ENCODE assay signal across 20 cellular contexts in genomic region chr9:130931508-130932150, GRCh38. TPM values are rescaled to one million over a fixed set of nuclear protein-coding genes. Genes with fewer than 3 reads are reported as not detected.
DNase-seq lines count a peak whose midpoint lies in the region; ATAC-seq and TF ChIP-seq lines count a peak whose summit lies in the region.
"Had no signal": no experiment of that assay in that cellular context is flagged by ENCODE, and none has a peak within 500 bp of the region (broad histone marks: within the 10 kb centered on the region; RNA-seq: fewer than 3 reads in every experiment).

No MANE protein-coding gene starts in this region.

- POLR2A ChIA-PET in OCI-LY7 (lab: Charles Lee): no interaction called here

- H3K36me3 ChIP-seq in OCI-LY7 (ENCODE audit: insufficient read depth, low read length) (no peaks in the 10 kb centered on the region), stomach (no peaks in the 10 kb centered on the region)
- H3K36me3 ChIP-seq: gastrocnemius medialis had no signal

- H3K27me3 ChIP-seq in stomach (peaks cover 0 to 67% (median 45%) of the 10 kb centered on the region in 3 donors), H9 (ENCODE audit: insufficient read depth, low read length) (no peaks in the 10 kb centered on the region)

- peak; percentile 44 for ATAC-seq in GM21825 (IDR thresholded peaks at IDR 0.05; ENCODE audit: unreplicated experiment)
- ATAC-seq: activated T-helper 17 cell treated with anti-CD3 and anti-CD28 coated beads, Interleukin-2, amount 50 U/mL, for 72 hours; gastrocnemius medialis; left cardiac atrium; PC-3 had no signal

- H3K4me2 ChIP-seq in OCI-LY7 (ENCODE audit: low read length) (no peak overlapping the region), H9 (ENCODE audit: insufficient read depth, insufficient read length, low read length) (no peak overlapping the region)

- no peaks in the 10 kb centered on the region for H3K79me1 ChIP-seq in H9 (ENCODE audit: insufficient read depth, low read depth, low read length, poor library complexity, severe bottlenecking)

- intact Hi-C loops in OCI-LY7 (cut with micrococcal nuclease; ENCODE audit: unreplicated experiment) (no loop called here), stomach (cut with DNase I; ENCODE audit: low total_unique reads) (no loop called here)

- H3K79me2 ChIP-seq in OCI-LY7 (ENCODE audit: insufficient read depth, low read depth, low read length) (no peaks in the 10 kb centered on the region), H9 (ENCODE audit: insufficient read depth, low read length) (no peaks in the 10 kb centered on the region)

- H3T11ph ChIP-seq in H9 (ENCODE audit: low read length): no peak overlapping the region

- H2BK5ac ChIP-seq in H9 (ENCODE audit: insufficient read length, low read length): no peak overlapping the region

- H4K8ac ChIP-seq in H9 (replicated peaks; ENCODE audit: insufficient read length, low read depth, low read length): no peak overlapping the region

- H2BK20ac ChIP-seq in H9 (ENCODE audit: low read depth, low read length, poor library complexity, severe bottlenecking): no peak overlapping the region

- H2BK120ac ChIP-seq in H9 (ENCODE audit: low read depth, low read length, poor library complexity, severe bottlenecking): no peak overlapping the region

- H3K23me2 ChIP-seq in H9 (ENCODE audit: insufficient read length, low read depth, low read length, poor library complexity, severe bottlenecking): no peaks in the 10 kb centered on the region

- no peaks in the 10 kb centered on the region for H3K9me3 Mint-ChIP-seq in mesothelial cell of epicardium
- no peaks in the 10 kb centered on the region; a peak in 1 of 5 replicates for H3K9me3 Mint-ChIP-seq in H9
- H3K9me3 Mint-ChIP-seq: activated CD4-positive, alpha-beta T cell treated with anti-CD3 and anti-CD28 coated beads, Interleukin-2, amount 10 ng/mL, durations not matched to agents 24 days and 14 days; activated T-helper 17 cell treated with anti-CD3 and anti-CD28 coated beads, Interleukin-2, amount 50 U/mL, for 72 hours; T-helper 1 cell treated with Interleukin-12 subunit alpha and Interleukin-12 subunit beta and Interleukin-4 antibody, amounts not matched to agents 30 μg/mL and 1 μg/mL, for 36 hours had no signal

- no peak overlapping the region for H3K18ac ChIP-seq in H9 (ENCODE audit: insufficient read length, low read depth, low read length)

- H3K4me3 ChIP-seq in OCI-LY7 (ENCODE audit: low read depth, low read length, poor library complexity, severe bottlenecking): no peak overlapping the region
- H3K4me3 ChIP-seq in stomach: no peak overlapping the region
- H3K4me3 ChIP-seq: gastrocnemius medialis had no signal

- H4K91ac ChIP-seq in H9 (ENCODE audit: insufficient read length, low read depth, low read length): no peak overlapping the region

- no peak overlapping the region for H3K4ac ChIP-seq in H9 (ENCODE audit: low read depth, low read length)

- TF ChIP-seq CTCF in OCI-LY7 (conservative IDR thresholded peaks at IDR 0.05; ENCODE audit: low read length) (no peak), mesothelial cell of epicardium (IDR thresholded peaks at IDR 0.05; ENCODE audit: unreplicated experiment) (no peak), stomach (IDR thresholded peaks at IDR 0.05) (no peak), H9 (conservative IDR thresholded peaks at IDR 0.05) (no peak)

- H3K4me1 ChIP-seq in OCI-LY7 (ENCODE audit: insufficient read depth, low read length, poor library complexity, severe bottlenecking) (peaks cover 4% of the 10 kb centered on the region), stomach (peaks cover 10 to 33% (median 23%) of the 10 kb centered on the region in 4 donors), H9 (ENCODE audit: insufficient read depth, low read length) (no peaks in the 10 kb centered on the region)
- H3K4me1 ChIP-seq: gastrocnemius medialis had no signal

- H3K36me3 Mint-ChIP-seq in mesothelial cell of epicardium (no peaks in the 10 kb centered on the region), H9 (ENCODE audit: insufficient read depth in 1 of 3, low read depth in 3 of 3) (0 out of 7 replicates have a peak, but pooled peaks cover 0 to 1% (median 0%) of the 10 kb centered on the region in 3 experiments)

- H2AFZ ChIP-seq in OCI-LY7 (ENCODE audit: low read length) (0 out of 2 replicates have a peak overlapping the region, but pooled peaks have one; percentile 1), H9 (ENCODE audit: low read length) (no peak overlapping the region)

- no peak overlapping the region for H3K14ac ChIP-seq in H9 (ENCODE audit: insufficient read depth, low read length)

- H4K5ac ChIP-seq in H9 (ENCODE audit: insufficient read length, low read depth, low read length): no peak overlapping the region

- H3K4me1 Mint-ChIP-seq in mesothelial cell of epicardium (peaks cover 35% of the 10 kb centered on the region), H9 (peaks cover 37 to 42% of the 10 kb centered on the region in 2 experiments)
- H3K4me1 Mint-ChIP-seq: activated CD4-positive, alpha-beta T cell treated with anti-CD3 and anti-CD28 coated beads, Interleukin-2, amount 10 ng/mL, durations not matched to agents 24 days and 14 days had no signal

- H3K56ac ChIP-seq in H9 (ENCODE audit: insufficient read length, low read depth, low read length): no peak overlapping the region

- WGBS in stomach, 5 donors: 58 to 71% (median 64%) methylated on average over 19 of the region's 19 CpGs
- whole genome bisulfite sequencing in H9 (ENCODE audit: extremely low coverage, insufficient read length, low lambda C conversion rate): no CpG with 5 or more reads among the region's 19 CpGs

- no peak for TF ChIP-seq EP300 in stomach (IDR thresholded peaks at IDR 0.05)

- TF ChIP-seq POLR2A in stomach (IDR thresholded peaks at IDR 0.05): no peak

- CTCF ChIA-PET in OCI-LY7 (lab: Charles Lee; ENCODE audit: unreplicated experiment): no interaction called here

- H3K27ac Mint-ChIP-seq in mesothelial cell of epicardium (peak overlapping the region; percentile 53), H9 (peak overlapping the region in 1 of 3 experiments; percentile 5; a peak in 1 of 7 replicates)
- H3K27ac Mint-ChIP-seq: activated CD4-positive, alpha-beta T cell treated with anti-CD3 and anti-CD28 coated beads, Interleukin-2, amount 10 ng/mL, durations not matched to agents 24 days and 14 days; activated T-helper 17 cell treated with anti-CD3 and anti-CD28 coated beads, Interleukin-2, amount 50 U/mL, for 72 hours; T-helper 1 cell treated with Interleukin-12 subunit alpha and Interleukin-12 subunit beta and Interleukin-4 antibody, amounts not matched to agents 30 μg/mL and 1 μg/mL, for 36 hours had no signal

- no peak overlapping the region for H3K9ac ChIP-seq in H9 (ENCODE audit: extremely low read depth, insufficient read length, low read length)

- no peak overlapping the region for H2BK12ac ChIP-seq in H9 (ENCODE audit: insufficient read length, low read depth, low read length)

- DNase-seq in NCI-H2171 treated with DMSO at 0.1 percent for 48 hours (lab: John Stamatoyannopoulos, UW) (peak; percentile 26), NCI-H2171 (lab: John Stamatoyannopoulos, UW) (no peak), OCI-LY7 (ENCODE audit: low spot score) (no peak), mesothelial cell of epicardium (ENCODE audit: low spot score in 2 of 2, unreplicated experiment in 2 of 2) (no peak), stomach (no peak), H9 (no peak)
- no peak for DNase-seq in activated effector memory CD4-positive, alpha-beta T cell treated with Interleukin-2 at 50 U/mL for 16 hours
- DNase-seq: activated CD4-positive, alpha-beta T cell treated with anti-CD3 and anti-CD28 coated beads, Interleukin-2, amount 10 ng/mL, durations not matched to agents 24 days and 14 days; effector memory CD4-positive, alpha-beta T cell; gastrocnemius medialis; left cardiac atrium; NCI-H345; PC-3; stimulated activated CD4-positive, alpha-beta T cell treated with anti-CD3 and anti-CD28 coated beads, Interleukin-2, amount 100 ng/mL, for 24 hours had no signal

- no peak overlapping the region for H2BK15ac ChIP-seq in H9 (ENCODE audit: low read depth, low read length)

- H3K27ac ChIP-seq in OCI-LY7 (ENCODE audit: low read depth, low read length, poor library complexity, severe bottlenecking) (no peak overlapping the region), stomach (no peak overlapping the region), H9 (ENCODE audit: insufficient read length, low read depth, low read length) (no peak overlapping the region)
- H3K27ac ChIP-seq: gastrocnemius medialis, HL-60 had no signal

- no peak overlapping the region for H3K23ac ChIP-seq in H9 (ENCODE audit: insufficient read length, low read depth, low read length)

- H3K9me2 ChIP-seq in OCI-LY7 (ENCODE audit: insufficient read depth, low read length): no peaks in the 10 kb centered on the region

- H4K20me1 ChIP-seq in OCI-LY7 (ENCODE audit: insufficient read depth, low read length): no peaks in the 10 kb centered on the region
- no peaks in the 10 kb centered on the region for H4K20me1 ChIP-seq in H9 (ENCODE audit: control insufficient read depth, insufficient read depth, insufficient read length)

- H3K27me3 Mint-ChIP-seq in mesothelial cell of epicardium (ENCODE audit: low read depth) (peaks cover 18% of the 10 kb centered on the region), H9 (ENCODE audit: low read depth) (peaks cover 10% of the 10 kb centered on the region)

- no TSS peak for BruUV-seq in OCI-LY7 (replicated peaks; lab: Mats Ljungman, UMichigan)

- H3K9me3 ChIP-seq in OCI-LY7 (ENCODE audit: low read length) (no peaks in the 10 kb centered on the region), stomach (no peaks in the 10 kb centered on the region), H9 (ENCODE audit: control insufficient read depth, low read depth, low read length) (no peaks in the 10 kb centered on the region)
- H3K9me3 ChIP-seq: gastrocnemius medialis had no signal

- H3K4me3 Mint-ChIP-seq in mesothelial cell of epicardium (no peak overlapping the region), H9 (no peak overlapping the region)
- H3K4me3 Mint-ChIP-seq: activated CD4-positive, alpha-beta T cell treated with anti-CD3 and anti-CD28 coated beads, Interleukin-2, amount 10 ng/mL, durations not matched to agents 24 days and 14 days; activated T-helper 17 cell treated with anti-CD3 and anti-CD28 coated beads, Interleukin-2, amount 50 U/mL, for 72 hours; T-helper 1 cell treated with Interleukin-12 subunit alpha and Interleukin-12 subunit beta and Interleukin-4 antibody, amounts not matched to agents 30 μg/mL and 1 μg/mL, for 36 hours had no signal

- H2AK5ac ChIP-seq in H9 (ENCODE audit: insufficient read length, low read length): no peak overlapping the region

RNA-seq across cellular contexts. Expression of gene FIBCD1, which starts 7.4 kb away (rescaled TPM):
- not detected in 2 replicates for total RNA-seq in OCI-LY7 (2014; rRNA removed; shearing (Covaris generic))
- total RNA-seq in OCI-LY7 (2022) (not detected in 2 replicates), mesothelial cell of epicardium (1.5 to 2.2 TPM (median 1.8 TPM) in 3 replicates), stomach (1 to 10 TPM in 1 of 5 donors, under 1 TPM in 1, not detected in 3; 0.18 to 6.4 TPM), H9 (2021) (6.2 and 7.1 TPM in 2 replicates)
- polyA plus RNA-seq in stomach: under 1 TPM in 2 of 3 donors, not detected in 1; 0.20 to 0.61 TPM
- total RNA-seq: activated CD4-positive, alpha-beta T cell treated with anti-CD3 and anti-CD28 coated beads, Interleukin-2, amount 10 ng/mL, durations not matched to agents 24 days and 14 days; activated T-helper 17 cell treated with anti-CD3 and anti-CD28 coated beads, Interleukin-2, amount 50 U/mL, for 72 hours; gastrocnemius medialis had no signal

RNA-seq across cellular contexts. Expression of gene QRFP, which starts 35.0 kb away (rescaled TPM):
- total RNA-seq in OCI-LY7 (2014; rRNA removed; shearing (Covaris generic)): not detected in 2 replicates
- total RNA-seq in OCI-LY7 (2022): not detected in 2 replicates
- total RNA-seq in mesothelial cell of epicardium: not detected in 3 replicates
- total RNA-seq in stomach: not detected
- polyA plus RNA-seq in stomach: not detected
- total RNA-seq in H9 (2021): not detected in 2 replicates
- total RNA-seq: activated CD4-positive, alpha-beta T cell treated with anti-CD3 and anti-CD28 coated beads, Interleukin-2, amount 10 ng/mL, durations not matched to agents 24 days and 14 days; activated T-helper 17 cell treated with anti-CD3 and anti-CD28 coated beads, Interleukin-2, amount 50 U/mL, for 72 hours; gastrocnemius medialis; left cardiac atrium; M059J; PC-3; urinary bladder had no signal
